ENCODE assay signal across 1 cellular context in genomic region chrX:41033299-41033698, GRCh38.
A peak's percentile ranks its signal among the peaks of the same experiment; 100 is the strongest.
TF ChIP-seq lines count a peak whose summit lies in the region.

No MANE protein-coding gene starts in this region.

TF ChIP-seq in HepG2, 621 proteins besides CTCF, POLR2A, EP300 and RAD21 (continued from another document):
- TF ChIP-seq HMGXB3 (CRISPR knock-in tag; IDR thresholded peaks at IDR 0.05; ENCODE audit: borderline replicate concordance) (0 out of 2 replicates have a peak, but pooled peaks have one; percentile 42), NFYC (CRISPR knock-in tag; IDR thresholded peaks at IDR 0.05) (peak; percentile 81), ZNF800 (CRISPR knock-in tag; IDR thresholded peaks at IDR 0.05) (no peak)
